12 cellular contexts compared by ENCODE assay signal in the genomic region with DNA sequence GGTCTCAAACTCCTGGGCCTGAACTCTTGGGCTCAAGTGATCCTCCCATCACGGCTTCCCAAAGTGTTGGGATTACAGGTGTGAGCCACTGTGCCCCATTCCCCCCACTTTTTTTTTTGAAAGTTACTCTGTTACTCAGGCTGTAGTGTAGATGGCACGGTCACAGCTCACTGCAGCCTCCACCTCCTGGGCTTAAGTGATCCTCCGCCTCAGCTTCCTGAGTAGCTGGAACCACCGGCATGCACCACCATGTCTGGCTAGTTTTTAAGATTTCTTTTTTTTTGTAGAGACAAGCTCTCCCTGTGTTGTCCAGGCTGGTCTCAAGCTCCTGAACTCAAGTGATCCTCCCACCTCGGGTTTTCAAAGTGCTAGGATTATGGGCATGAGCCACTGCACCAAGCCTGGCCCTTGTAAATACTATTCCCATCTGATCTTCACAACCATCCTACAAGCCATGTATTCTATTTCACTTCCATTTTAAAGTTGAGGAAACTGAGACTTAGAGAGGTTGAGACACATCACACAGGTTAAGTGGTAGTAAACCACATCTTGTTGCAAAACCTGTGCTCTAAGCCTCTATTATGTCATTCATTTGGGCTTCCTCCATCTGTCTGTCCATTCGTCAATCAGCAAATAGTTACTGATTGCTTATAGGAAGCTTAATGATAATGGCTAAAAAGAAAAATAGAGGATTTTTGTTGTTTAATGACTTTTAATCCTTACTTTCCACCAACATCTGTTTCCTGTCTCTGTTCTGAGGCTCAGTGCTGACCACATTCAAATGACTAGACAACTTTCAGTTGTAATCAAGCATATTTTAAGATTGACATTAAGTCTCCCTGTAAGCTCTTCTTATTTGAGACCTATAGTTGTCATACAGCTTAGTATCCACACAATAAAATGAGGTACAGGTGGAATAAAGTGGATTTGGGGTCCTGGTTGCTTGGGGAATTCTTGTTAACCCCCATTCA. TPM values are rescaled to one million over a fixed set of nuclear protein-coding genes. Genes with fewer than 3 reads are reported as not detected.
DNase-seq lines count a peak whose midpoint lies in the region; ATAC-seq, FAIRE-seq and TF ChIP-seq lines count a peak whose summit lies in the region.
"Had no signal": no experiment of that assay in that cellular context is flagged by ENCODE, and none has a peak within 500 bp of the region (broad histone marks: within the 10 kb centered on the region; RNA-seq: fewer than 3 reads in every experiment).

No MANE protein-coding gene starts in this region.

- no peak overlapping the region for H2AFZ ChIP-seq in Loucy (ENCODE audit: low read length)

- H3K4me1 ChIP-seq in A549 (no peaks in the 10 kb centered on the region), Loucy (ENCODE audit: insufficient read depth, low read length, poor library complexity, severe bottlenecking) (peaks cover 55% of the 10 kb centered on the region)
- H3K4me1 ChIP-seq: prostate gland had no signal

- H3K4me2 ChIP-seq in A549 (no peak overlapping the region), Loucy (ENCODE audit: low read depth, low read length, poor library complexity, severe bottlenecking) (peak overlapping the region; percentile 46)

- intact Hi-C loops in Right ventricle myocardium superior (cut with DNase I), result no loop called here

- TF ChIP-seq EP300 in A549 (IDR thresholded peaks at IDR 0.05), result no peak

- CTCF ChIA-PET in A549 (lab: Yijun Ruan, JAX), result no interaction called here

- H3K9me3 ChIP-seq in A549, result no peaks in the 10 kb centered on the region
- H3K9me3 ChIP-seq in Loucy (ENCODE audit: insufficient read depth, low read depth, low read length), result no peaks in the 10 kb centered on the region
- H3K9me3 ChIP-seq: prostate gland had no signal

- no peaks in the 10 kb centered on the region for H3K9me2 ChIP-seq in Loucy (replicated peaks; ENCODE audit: low read depth, low read length)

- no peaks in the 10 kb centered on the region for H3K79me2 ChIP-seq in Loucy (ENCODE audit: insufficient read depth, low read length)

- H3K36me3 ChIP-seq in Loucy (ENCODE audit: insufficient read depth, low read length), result no peaks in the 10 kb centered on the region
- H3K36me3 ChIP-seq: prostate gland had no signal

- no peak for TF ChIP-seq RAD21 in A549 (conservative IDR thresholded peaks at IDR 0.05 in 1 of 2, IDR thresholded peaks at IDR 0.05 in 1 of 2)

- TF ChIP-seq POLR2A in A549 (IDR thresholded peaks at IDR 0.05; ENCODE audit: low read length), result no peak

- DNase-seq in A549 (ENCODE audit: low read depth in 1 of 2, low spot score in 1 of 2) (no peak), DMS153 treated with DMSO at 0.1 percent for 48 hours (lab: John Stamatoyannopoulos, UW; ENCODE audit: unreplicated experiment) (no peak), Right ventricle myocardium superior (no peak), NCI-H1436 treated with DMSO at 0.1 percent for 48 hours (lab: John Stamatoyannopoulos, UW) (no peak)
- DNase-seq: activated T-cell treated with anti-CD3 and anti-CD28 coated beads, Interleukin-2, amount 50 U/mL, for 24 hours; trophoblast cell had no signal

- no peak overlapping the region for H3K27ac ChIP-seq in A549
- H3K27ac ChIP-seq: prostate gland had no signal

- peak overlapping the region; percentile 24 for H3K9ac ChIP-seq in Loucy (ENCODE audit: low read depth, low read length, poor library complexity, severe bottlenecking)

- no peaks in the 10 kb centered on the region for H4K20me1 ChIP-seq in Loucy (ENCODE audit: insufficient read depth, low read length, poor library complexity, severe bottlenecking)

- peaks cover 4% of the 10 kb centered on the region; the same call in 1 of the 2 replicates for H3F3A ChIP-seq in Loucy (ENCODE audit: low read depth)

- peak; percentile 43 for FAIRE-seq in A549 (lab: Jason Lieb, UNC)

- POLR2A ChIA-PET in A549 (lab: Yijun Ruan, JAX), result no interaction called here

- no peak overlapping the region for H3K4me3 ChIP-seq in A549
- peak overlapping the region; percentile 38 for H3K4me3 ChIP-seq in Loucy (ENCODE audit: low read length, poor library complexity, severe bottlenecking)
- H3K4me3 ChIP-seq: prostate gland had no signal

- no peak for TF ChIP-seq CTCF in A549 (IDR thresholded peaks at IDR 0.05)
- no peak for TF ChIP-seq CTCF in Loucy (conservative IDR thresholded peaks at IDR 0.05; ENCODE audit: low read length)

- no peaks in the 10 kb centered on the region for H3K27me3 ChIP-seq in Loucy (ENCODE audit: insufficient read depth, low read length, poor library complexity, severe bottlenecking)

- 46% methylated on average over 6 of the region's 6 CpGs for WGBS in A549 (ENCODE audit: missing lambda C conversion rate)

- ATAC-seq in A549 (no peak), GM19328 (IDR thresholded peaks at IDR 0.05; ENCODE audit: unreplicated experiment) (peak; percentile 54), HG02884 (IDR thresholded peaks at IDR 0.05; ENCODE audit: unreplicated experiment) (peak; percentile 54), GM21367 (IDR thresholded peaks at IDR 0.05; ENCODE audit: unreplicated experiment) (no peak), Right ventricle myocardium superior (ENCODE audit: poor library complexity) (no peak)

TF ChIP-seq in A549, 52 proteins besides CTCF, POLR2A, EP300 and RAD21:
- TF ChIP-seq HEYL (CRISPR knock-in tag; IDR thresholded peaks at IDR 0.05) (no peak), CEBPB (IDR thresholded peaks at IDR 0.05) (no peak), KDM5A (IDR thresholded peaks at IDR 0.05) (no peak), EHMT2 (IDR thresholded peaks at IDR 0.05; ENCODE audit: low read depth) (no peak), ZSCAN20 (CRISPR knock-in tag; IDR thresholded peaks at IDR 0.05) (no peak), BHLHE40 (IDR thresholded peaks at IDR 0.05; ENCODE audit: low read depth, low read length) (no peak), SMC3 (IDR thresholded peaks at IDR 0.05) (no peak), HDAC2 (IDR thresholded peaks at IDR 0.05) (no peak), POLR2AphosphoS2 (conservative IDR thresholded peaks at IDR 0.05; ENCODE audit: low read length) (no peak), RFX5 (IDR thresholded peaks at IDR 0.05) (no peak)
- TF ChIP-seq, protein P1, sequence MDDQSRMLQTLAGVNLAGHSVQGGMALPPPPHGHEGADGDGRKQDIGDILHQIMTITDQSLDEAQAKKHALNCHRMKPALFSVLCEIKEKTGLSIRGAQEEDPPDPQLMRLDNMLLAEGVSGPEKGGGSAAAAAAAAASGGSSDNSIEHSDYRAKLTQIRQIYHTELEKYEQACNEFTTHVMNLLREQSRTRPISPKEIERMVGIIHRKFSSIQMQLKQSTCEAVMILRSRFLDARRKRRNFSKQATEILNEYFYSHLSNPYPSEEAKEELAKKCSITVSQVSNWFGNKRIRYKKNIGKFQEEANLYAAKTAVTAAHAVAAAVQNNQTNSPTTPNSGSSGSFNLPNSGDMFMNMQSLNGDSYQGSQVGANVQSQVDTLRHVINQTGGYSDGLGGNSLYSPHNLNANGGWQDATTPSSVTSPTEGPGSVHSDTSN (IDR thresholded peaks at IDR 0.05), result no peak

RNA-seq across cellular contexts. Expression of a gene that starts 9.2 kb away (rescaled TPM):
- polyA plus RNA-seq in A549 (2011; rRNA removed) (not detected in 2 replicates), A549 (2017; fragmentation: RNase III; extraction: RNeasy Plus Mini Kit Qiagen cat#74134 plus additional on column Dnase treatment) (not detected in 3 replicates)
- not detected in 2 replicates for polyA plus RNA-seq in A549 (2012; cell fraction: cytosol; rRNA removed)
- polyA plus RNA-seq in A549 (2012; cell fraction: nucleus; rRNA removed), result 0.01 TPM in 1 of 2 replicates, not detected in the other
- not detected in 2 replicates for polyA minus RNA-seq in A549 (2011; rRNA and poly(A)+ RNA removed)
- total RNA-seq in Right ventricle myocardium superior, result not detected
- total RNA-seq: H4, prostate gland had no signal

RNA-seq across cellular contexts. Expression of a gene that starts 22.8 kb away (rescaled TPM):
- polyA plus RNA-seq in A549 (2011; rRNA removed) (31.6 and 36.5 TPM in 2 replicates), A549 (2017; fragmentation: RNase III; extraction: RNeasy Plus Mini Kit Qiagen cat#74134 plus additional on column Dnase treatment) (13.5 to 14.9 TPM (median 14.6 TPM) in 3 replicates)
- polyA plus RNA-seq in A549 (2012; cell fraction: cytosol; rRNA removed), result 15.7 and 19.0 TPM in 2 replicates
- polyA plus RNA-seq in A549 (2012; cell fraction: nucleus; rRNA removed), result 13.9 and 18.0 TPM in 2 replicates
- 35.0 and 42.4 TPM in 2 replicates for polyA minus RNA-seq in A549 (2011; rRNA and poly(A)+ RNA removed)
- 13.3 TPM for total RNA-seq in Right ventricle myocardium superior

Comparison
In these comparisons a context has a peak if more than half of its experiments do, and no peak if none do; other contexts are left out.
1. ATAC-seq: peak in GM19328 (single experiment) and HG02884 (single experiment); none in A549 (0 of 2), GM21367 (single experiment) and Right ventricle myocardium superior (single experiment).